Comparison of ENCODE assay signal across 1 cellular context in genomic region chr5:44236040-44236439, GRCh38.
TF ChIP-seq lines count a peak whose summit lies in the region.

No MANE protein-coding gene starts in this region.

TF ChIP-seq in WTC11, 78 proteins besides CTCF, POLR2A, EP300 and RAD21 (continued from another document):
- TF ChIP-seq ATF2 (CRISPR knock-in tag; IDR thresholded peaks at IDR 0.05; ENCODE audit: borderline replicate concordance, low read depth) = no peak
- no peak for TF ChIP-seq E2F1 (CRISPR knock-in tag; IDR thresholded peaks at IDR 0.05)
- TF ChIP-seq PRRX2 (CRISPR knock-in tag; IDR thresholded peaks at IDR 0.05) = no peak
- TF ChIP-seq ETV6 (CRISPR knock-in tag; IDR thresholded peaks at IDR 0.05) = no peak
- no peak for TF ChIP-seq SMAD4 (CRISPR knock-in tag; IDR thresholded peaks at IDR 0.05)
- no peak for TF ChIP-seq EMX1 (CRISPR knock-in tag; IDR thresholded peaks at IDR 0.05)
- no peak for TF ChIP-seq NR3C1 (CRISPR knock-in tag; conservative IDR thresholded peaks at IDR 0.05; ENCODE audit: low read depth)
- no peak for TF ChIP-seq CBFB (CRISPR knock-in tag; IDR thresholded peaks at IDR 0.05; ENCODE audit: low read depth)
- no peak for TF ChIP-seq AR (CRISPR knock-in tag; IDR thresholded peaks at IDR 0.05)
- TF ChIP-seq ZNF263 (CRISPR knock-in tag; IDR thresholded peaks at IDR 0.05; ENCODE audit: low read depth) = no peak
- no peak for TF ChIP-seq JAZF1 (CRISPR knock-in tag; IDR thresholded peaks at IDR 0.05)
- TF ChIP-seq FOXK1 (CRISPR knock-in tag; IDR thresholded peaks at IDR 0.05) = no peak
- no peak for TF ChIP-seq MXD4 (CRISPR knock-in tag; IDR thresholded peaks at IDR 0.05; ENCODE audit: borderline replicate concordance)
